ENCODE assay signal across 13 cellular contexts in genomic region chr4:108031427-108032083, GRCh38. TPM values are rescaled to one million over a fixed set of nuclear protein-coding genes. Genes with fewer than 3 reads are reported as not detected.
DNase-seq lines count a peak whose midpoint lies in the region; ATAC-seq lines count a peak whose summit lies in the region.
"Had no signal": no experiment of that assay in that cellular context is flagged by ENCODE, and none has a peak within 500 bp of the region (broad histone marks: within the 10 kb centered on the region; RNA-seq: fewer than 3 reads in every experiment).

No MANE protein-coding gene starts in this region.

- H3K27me3 Mint-ChIP-seq in activated CD8-positive, alpha-beta memory T cell treated with anti-CD3 and anti-CD28 coated beads, Interleukin-2, amount 10 ng/mL, durations not matched to agents 7 days and 5 days, result no peaks in the 10 kb centered on the region
- no peaks in the 10 kb centered on the region for H3K27me3 Mint-ChIP-seq in activated T-cell treated with anti-CD3 and anti-CD28 coated beads, Interleukin-2, amount 50 U/mL, for 4 hours (ENCODE audit: low read depth)
- no peaks in the 10 kb centered on the region for H3K27me3 Mint-ChIP-seq in memory B cell
- H3K27me3 Mint-ChIP-seq in stimulated activated naive CD8-positive, alpha-beta T cell treated with anti-CD3 and anti-CD28 coated beads, Interleukin-15, Interleukin-2, amounts not matched to agents 100 ng/mL and 50 ng/mL, for 24 hours, result no peaks in the 10 kb centered on the region

- ATAC-seq in activated CD8-positive, alpha-beta memory T cell treated with anti-CD3 and anti-CD28 coated beads, Interleukin-2, amount 10 ng/mL, durations not matched to agents 7 days and 5 days, result no peak
- ATAC-seq in activated T-cell treated with anti-CD3 and anti-CD28 coated beads, Interleukin-2, amount 50 U/mL, for 4 hours, result peak; percentile 46 to 48
- ATAC-seq in memory B cell (ENCODE audit: low read depth) (no peak), HG03095 (IDR thresholded peaks at IDR 0.05; ENCODE audit: unreplicated experiment) (no peak), HG02588 (IDR thresholded peaks at IDR 0.05; ENCODE audit: unreplicated experiment) (no peak)
- ATAC-seq: HCT116 had no signal

- peak; percentile 48 for DNase-seq in activated CD8-positive, alpha-beta memory T cell treated with anti-CD3 and anti-CD28 coated beads, Interleukin-2, amount 50 U/mL, for 4 hours
- no peak for DNase-seq in activated CD8-positive, alpha-beta memory T cell treated with anti-CD3 and anti-CD28 coated beads, Interleukin-2, amount 10 ng/mL, durations not matched to agents 7 days and 5 days
- DNase-seq in activated T-cell treated with anti-CD3 and anti-CD28 coated beads, Interleukin-2, amount 50 U/mL, for 4 hours, result peak; percentile 45
- DNase-seq in memory B cell (ENCODE audit: low spot score in 2 of 2), result no peak
- DNase-seq in nucleus accumbens (lab: John Stamatoyannopoulos, UW), result no peak
- DNase-seq: ACHN, NCI-H1417, NCI-H510A had no signal

- H3K36me3 Mint-ChIP-seq in activated CD8-positive, alpha-beta memory T cell treated with anti-CD3 and anti-CD28 coated beads, Interleukin-2, amount 10 ng/mL, durations not matched to agents 7 days and 5 days, result peaks cover 41% of the 10 kb centered on the region
- peaks cover 15% of the 10 kb centered on the region for H3K36me3 Mint-ChIP-seq in activated T-cell treated with anti-CD3 and anti-CD28 coated beads, Interleukin-2, amount 50 U/mL, for 4 hours (ENCODE audit: insufficient read depth)
- H3K36me3 Mint-ChIP-seq in memory B cell, result peaks cover 49% of the 10 kb centered on the region
- H3K36me3 Mint-ChIP-seq in stimulated activated naive CD8-positive, alpha-beta T cell treated with anti-CD3 and anti-CD28 coated beads, Interleukin-15, Interleukin-2, amounts not matched to agents 100 ng/mL and 50 ng/mL, for 24 hours (ENCODE audit: low read depth), result peaks cover 81% of the 10 kb centered on the region

- no peak overlapping the region for H3K27ac Mint-ChIP-seq in activated CD8-positive, alpha-beta memory T cell treated with anti-CD3 and anti-CD28 coated beads, Interleukin-2, amount 10 ng/mL, durations not matched to agents 7 days and 5 days
- peak overlapping the region; percentile 26 for H3K27ac Mint-ChIP-seq in memory B cell
- H3K27ac Mint-ChIP-seq in stimulated activated naive CD8-positive, alpha-beta T cell treated with anti-CD3 and anti-CD28 coated beads, Interleukin-15, Interleukin-2, amounts not matched to agents 100 ng/mL and 50 ng/mL, for 24 hours, result peak overlapping the region; percentile 98

- H3K4me3 Mint-ChIP-seq in activated CD8-positive, alpha-beta memory T cell treated with anti-CD3 and anti-CD28 coated beads, Interleukin-2, amount 10 ng/mL, durations not matched to agents 7 days and 5 days, result no peak overlapping the region
- H3K4me3 Mint-ChIP-seq in activated T-cell treated with anti-CD3 and anti-CD28 coated beads, Interleukin-2, amount 50 U/mL, for 4 hours, result no peak overlapping the region
- H3K4me3 Mint-ChIP-seq in memory B cell, result no peak overlapping the region
- peak overlapping the region; percentile 51 for H3K4me3 Mint-ChIP-seq in stimulated activated naive CD8-positive, alpha-beta T cell treated with anti-CD3 and anti-CD28 coated beads, Interleukin-15, Interleukin-2, amounts not matched to agents 100 ng/mL and 50 ng/mL, for 24 hours
- H3K4me3 Mint-ChIP-seq: neural crest cell had no signal

- no peaks in the 10 kb centered on the region for H3K9me3 Mint-ChIP-seq in activated CD8-positive, alpha-beta memory T cell treated with anti-CD3 and anti-CD28 coated beads, Interleukin-2, amount 10 ng/mL, durations not matched to agents 7 days and 5 days (ENCODE audit: low read depth)
- H3K9me3 Mint-ChIP-seq in activated T-cell treated with anti-CD3 and anti-CD28 coated beads, Interleukin-2, amount 50 U/mL, for 4 hours, result no peaks in the 10 kb centered on the region
- H3K9me3 Mint-ChIP-seq in memory B cell, result no peaks in the 10 kb centered on the region
- no peaks in the 10 kb centered on the region for H3K9me3 Mint-ChIP-seq in stimulated activated naive CD8-positive, alpha-beta T cell treated with anti-CD3 and anti-CD28 coated beads, Interleukin-15, Interleukin-2, amounts not matched to agents 100 ng/mL and 50 ng/mL, for 24 hours
- H3K9me3 Mint-ChIP-seq: neural crest cell had no signal

- peaks cover 40% of the 10 kb centered on the region for H3K4me1 Mint-ChIP-seq in activated CD8-positive, alpha-beta memory T cell treated with anti-CD3 and anti-CD28 coated beads, Interleukin-2, amount 10 ng/mL, durations not matched to agents 7 days and 5 days
- peaks cover 65% of the 10 kb centered on the region for H3K4me1 Mint-ChIP-seq in activated T-cell treated with anti-CD3 and anti-CD28 coated beads, Interleukin-2, amount 50 U/mL, for 4 hours (ENCODE audit: low read depth)
- peaks cover 2% of the 10 kb centered on the region for H3K4me1 Mint-ChIP-seq in memory B cell
- peaks cover 81% of the 10 kb centered on the region for H3K4me1 Mint-ChIP-seq in stimulated activated naive CD8-positive, alpha-beta T cell treated with anti-CD3 and anti-CD28 coated beads, Interleukin-15, Interleukin-2, amounts not matched to agents 100 ng/mL and 50 ng/mL, for 24 hours (ENCODE audit: low read depth)

- CTCF ChIA-PET in activated CD8-positive, alpha-beta memory T cell treated with anti-CD3 and anti-CD28 coated beads, Interleukin-2, amount 10 ng/mL, durations not matched to agents 7 days and 5 days (lab: Charles Lee), result interaction anchor here (1.0 to 4.0 kb wide), 4 partner anchors 9 to 541 kb away, joined by 3 to 36 read pairs (median 5); no protein-coding TSS in a partner anchor

RNA-seq across cellular contexts. Expression of gene HADH, which starts 41.9 kb away (rescaled TPM):
- 10 to 100 TPM; 47.3 to 51.1 TPM for total RNA-seq in activated CD8-positive, alpha-beta memory T cell treated with anti-CD3 and anti-CD28 coated beads, Interleukin-2, amount 10 ng/mL, durations not matched to agents 7 days and 5 days
- 10 to 100 TPM; 21.1 to 26.4 (median 22.5) TPM for total RNA-seq in activated T-cell treated with anti-CD3 and anti-CD28 coated beads, Interleukin-2, amount 50 U/mL, for 4 hours

Comparison
In these comparisons a context has a peak if more than half of its experiments do, and no peak if none do; other contexts are left out.
1. DNase-seq: peak in activated CD8-positive, alpha-beta memory T cell treated with anti-CD3 and anti-CD28 coated beads, Interleukin-2, amount 50 U/mL, for 4 hours (single experiment) and activated T-cell treated with anti-CD3 and anti-CD28 coated beads, Interleukin-2, amount 50 U/mL, for 4 hours (single experiment); none in activated CD8-positive, alpha-beta memory T cell treated with anti-CD3 and anti-CD28 coated beads, Interleukin-2, amount 10 ng/mL, durations not matched to agents 7 days and 5 days (single experiment), memory B cell (0 of 2) and nucleus accumbens (0 of 56).
2. ATAC-seq: peak in activated T-cell treated with anti-CD3 and anti-CD28 coated beads, Interleukin-2, amount 50 U/mL, for 4 hours (2 of 2); none in activated CD8-positive, alpha-beta memory T cell treated with anti-CD3 and anti-CD28 coated beads, Interleukin-2, amount 10 ng/mL, durations not matched to agents 7 days and 5 days (single experiment), memory B cell (single experiment), HG03095 (single experiment) and HG02588 (single experiment).